In the genomic region with DNA sequence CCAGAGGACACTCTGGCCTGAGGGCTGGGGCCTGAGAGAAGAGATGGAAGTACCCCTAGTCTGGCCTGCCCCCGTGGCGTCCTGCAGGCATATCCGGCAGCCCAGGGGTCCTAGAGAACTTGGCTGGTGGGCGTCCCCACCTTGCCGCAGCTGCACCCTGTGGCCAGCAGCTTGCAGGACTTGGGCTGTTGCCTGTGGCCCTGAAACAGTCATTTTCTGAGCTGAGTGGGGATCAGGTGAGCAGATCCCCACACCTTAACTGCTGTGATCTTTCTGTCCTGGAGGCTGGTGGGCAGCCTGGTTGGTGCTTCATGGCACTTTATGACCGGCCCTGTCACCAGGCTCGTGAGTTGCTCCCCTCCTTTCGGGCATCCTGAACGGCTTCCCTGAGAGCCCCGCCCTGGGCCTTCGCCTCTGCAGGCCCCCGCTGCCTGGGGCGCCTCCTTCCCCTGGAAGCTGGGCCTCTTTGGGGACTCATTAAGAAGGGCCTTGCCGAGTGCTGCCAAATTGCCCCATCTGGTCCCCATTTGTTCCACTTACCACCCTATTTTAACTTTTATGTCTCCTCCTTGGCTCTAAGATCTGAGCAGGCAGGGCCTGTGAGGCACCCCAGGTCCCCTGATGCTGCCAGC, we compare ENCODE assay signal across 9 cellular contexts.
DNase-seq lines count a peak whose midpoint lies in the region; ATAC-seq and TF ChIP-seq lines count a peak whose summit lies in the region.
"Had no signal": no experiment of that assay in that cellular context is flagged by ENCODE, and none has a peak within 500 bp of the region (broad histone marks: within the 10 kb centered on the region; RNA-seq: fewer than 3 reads in every experiment).

No MANE protein-coding gene starts in this region.

- H3K4me1 ChIP-seq in gastroesophageal sphincter (peaks cover 4 to 100% (median 72%) of the 10 kb centered on the region in 3 donors), suprapubic skin (peaks cover 94% of the 10 kb centered on the region), body of pancreas (peaks cover 34% of the 10 kb centered on the region)

- H3K4me3 ChIP-seq in SU-DHL-6 (ENCODE audit: insufficient read depth, low read length, poor library complexity, severe bottlenecking), result no peak overlapping the region
- no peak overlapping the region for H3K4me3 ChIP-seq in gastroesophageal sphincter
- H3K4me3 ChIP-seq in suprapubic skin, result no peak overlapping the region
- H3K4me3 ChIP-seq in body of pancreas, result no peak overlapping the region
- H3K4me3 ChIP-seq: ascending aorta had no signal

- no peaks in the 10 kb centered on the region for H3K9me3 ChIP-seq in SU-DHL-6 (ENCODE audit: insufficient read depth, low read length)
- no peaks in the 10 kb centered on the region for H3K9me3 ChIP-seq in gastroesophageal sphincter
- H3K9me3 ChIP-seq in suprapubic skin, result no peaks in the 10 kb centered on the region
- H3K9me3 ChIP-seq in body of pancreas, result no peaks in the 10 kb centered on the region
- H3K9me3 ChIP-seq: ascending aorta had no signal

- H2AFZ ChIP-seq in SU-DHL-6 (ENCODE audit: low read depth, low read length, severe bottlenecking), result no peak overlapping the region

- TF ChIP-seq EP300 in gastroesophageal sphincter (IDR thresholded peaks at IDR 0.05), result no peak
- no peak for TF ChIP-seq EP300 in suprapubic skin (IDR thresholded peaks at IDR 0.05)

- 26 to 40% methylated on average over 1 to 8 of the region's 14 CpGs for WGBS in gastroesophageal sphincter (ENCODE audit: low coverage in 1 of 2), 2 donors
- 6% methylated on average over 5 of the region's 14 CpGs for whole genome bisulfite sequencing in suprapubic skin
- 80 to 81% methylated on average over 6 to 14 of the region's 14 CpGs for WGBS in body of pancreas, 2 donors

- H3K27me3 ChIP-seq in SU-DHL-6 (ENCODE audit: low read length), result no peaks in the 10 kb centered on the region
- no peaks in the 10 kb centered on the region for H3K27me3 ChIP-seq in gastroesophageal sphincter
- no peaks in the 10 kb centered on the region for H3K27me3 ChIP-seq in suprapubic skin
- H3K27me3 ChIP-seq in body of pancreas, result no peaks in the 10 kb centered on the region
- H3K27me3 ChIP-seq: ascending aorta had no signal

- H3K9me2 ChIP-seq in SU-DHL-6 (replicated peaks; ENCODE audit: insufficient read depth, low read length), result no peaks in the 10 kb centered on the region

- H3F3A ChIP-seq in SU-DHL-6 (ENCODE audit: insufficient read depth), result peaks cover 93% of the 10 kb centered on the region

- no peaks in the 10 kb centered on the region for H3K36me3 ChIP-seq in SU-DHL-6 (ENCODE audit: low read length)
- H3K36me3 ChIP-seq in gastroesophageal sphincter, result no peaks in the 10 kb centered on the region
- H3K36me3 ChIP-seq in suprapubic skin, result no peaks in the 10 kb centered on the region
- no peaks in the 10 kb centered on the region for H3K36me3 ChIP-seq in body of pancreas (replicated peaks in 1 of 2; ENCODE audit: insufficient read depth in 1 of 2, low read depth in 2 of 2)

- TF ChIP-seq CTCF in SU-DHL-6 (IDR thresholded peaks at IDR 0.05; ENCODE audit: insufficient read depth, low read length, poor library complexity, severe bottlenecking) (no peak), gastroesophageal sphincter (IDR thresholded peaks at IDR 0.05) (no peak), suprapubic skin (IDR thresholded peaks at IDR 0.05) (no peak), body of pancreas (IDR thresholded peaks at IDR 0.05) (no peak)

- TF ChIP-seq POLR2A in gastroesophageal sphincter (IDR thresholded peaks at IDR 0.05) (no peak), suprapubic skin (IDR thresholded peaks at IDR 0.05) (no peak), body of pancreas (IDR thresholded peaks at IDR 0.05) (no peak)

- intact Hi-C loops in body of pancreas (cut with DNase I), result no loop called here

- DNase-seq in activated CD8-positive, alpha-beta memory T cell treated with anti-CD3 and anti-CD28 coated beads for 24 hours, result peak; percentile 75
- no peak for DNase-seq in activated CD8-positive, alpha-beta memory T cell treated with anti-CD3 and anti-CD28 coated beads, Interleukin-2, amount 50 U/mL, for 4 hours
- DNase-seq in suprapubic skin (ENCODE audit: low spot score in 2 of 2) (no peak), body of pancreas (no peak)

- ATAC-seq in gastroesophageal sphincter, result no peak
- no peak for ATAC-seq in activated CD4-positive, CD25-positive, alpha-beta regulatory T cell treated with anti-CD3 and anti-CD28 coated beads, Interleukin-2, amount 50 U/mL, for 24 hours
- no peak for ATAC-seq in body of pancreas
- ATAC-seq in GM21360 (IDR thresholded peaks at IDR 0.05; ENCODE audit: unreplicated experiment), result no peak

- H3K4me2 ChIP-seq in SU-DHL-6 (ENCODE audit: low read depth, low read length, poor library complexity, severe bottlenecking), result peak overlapping the region; percentile 72

- peaks cover 36% of the 10 kb centered on the region for H3K79me2 ChIP-seq in SU-DHL-6 (ENCODE audit: insufficient read depth, low read length)

- H3K27ac ChIP-seq in SU-DHL-6 (ENCODE audit: low read depth, low read length), result peak overlapping the region; percentile 100
- peak overlapping the region in 3 of 4 donors; percentile 38 to 91 (median 65) for H3K27ac ChIP-seq in gastroesophageal sphincter
- peak overlapping the region; percentile 62 for H3K27ac ChIP-seq in suprapubic skin
- H3K27ac ChIP-seq in body of pancreas, result no peak overlapping the region
- H3K27ac ChIP-seq: ascending aorta had no signal

- no peaks in the 10 kb centered on the region for H4K20me1 ChIP-seq in SU-DHL-6 (ENCODE audit: low read depth, low read length)

- peak overlapping the region; percentile 91 for H3K9ac ChIP-seq in SU-DHL-6 (ENCODE audit: low read length)

Comparison
In these comparisons a context has a peak if more than half of its experiments do, and no peak if none do; other contexts are left out.
1. H3K27ac ChIP-seq: peak in SU-DHL-6 (single experiment), gastroesophageal sphincter (3 of 4) and suprapubic skin (single experiment); none in body of pancreas (0 of 4).